ENCODE assay signal across 25 cellular contexts in the genomic region with DNA sequence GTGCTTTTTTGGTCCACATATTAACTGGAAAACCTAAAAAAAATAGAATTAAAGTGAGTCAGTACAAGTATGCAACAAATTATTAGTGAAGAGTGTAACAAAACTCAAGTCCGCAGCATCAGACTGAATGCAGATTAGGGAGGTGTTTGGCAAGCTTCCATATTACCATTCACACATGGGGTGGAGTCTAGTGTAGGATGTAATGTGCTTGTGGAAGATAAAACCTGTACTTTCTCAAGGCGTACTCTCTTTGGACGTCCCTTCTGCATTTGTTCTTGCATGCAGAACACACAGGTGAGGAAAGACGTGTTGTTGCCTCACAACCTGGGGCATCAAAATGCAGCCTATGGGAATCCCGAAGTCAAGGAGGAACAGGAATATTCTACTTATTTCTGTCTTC.
"Had no signal": no experiment of that assay in that cellular context is flagged by ENCODE, and none has a peak within 500 bp of the region (broad histone marks: within the 10 kb centered on the region; RNA-seq: fewer than 3 reads in every experiment).

No MANE protein-coding gene starts in this region.

- H3K36me3 ChIP-seq: colonic mucosa, esophagus muscularis mucosa, gastroesophageal sphincter, heart right ventricle, right lobe of liver, transverse colon, vagina had no signal

- H3K4me1 ChIP-seq: colonic mucosa, parathyroid adenoma, right lobe of liver, vagina had no signal

- H3K4me3 Mint-ChIP-seq: activated CD4-positive, alpha-beta T cell treated with anti-CD3 and anti-CD28 coated beads, Interleukin-2, amount 10 ng/mL, durations not matched to agents 7 days and 5 days; activated naive CD4-positive, alpha-beta T cell treated with anti-CD3 and anti-CD28 coated beads, Interleukin-2, amount 10 ng/mL, durations not matched to agents 7 days and 5 days; activated naive CD8-positive, alpha-beta T cell treated with anti-CD3 and anti-CD28 coated beads, Interleukin-2, amount 50 U/mL, for 24 hours; activated T-cell treated with anti-CD3 and anti-CD28 coated beads, Interleukin-2, amount 50 U/mL, for 4 hours; central memory CD8-positive, alpha-beta T cell; immature natural killer cell; memory B cell; natural killer cell; stimulated activated naive CD8-positive, alpha-beta T cell treated with anti-CD3 and anti-CD28 coated beads, Interleukin-15, Interleukin-2, amounts not matched to agents 100 ng/mL and 50 ng/mL, for 24 hours had no signal

- H3K27me3 Mint-ChIP-seq: activated CD4-positive, alpha-beta T cell treated with anti-CD3 and anti-CD28 coated beads, Interleukin-2, amount 10 ng/mL, durations not matched to agents 7 days and 5 days; activated naive CD4-positive, alpha-beta T cell treated with anti-CD3 and anti-CD28 coated beads, Interleukin-2, amount 10 ng/mL, durations not matched to agents 7 days and 5 days; activated naive CD8-positive, alpha-beta T cell treated with anti-CD3 and anti-CD28 coated beads, Interleukin-2, amount 50 U/mL, for 24 hours; central memory CD8-positive, alpha-beta T cell; memory B cell; stimulated activated naive CD8-positive, alpha-beta T cell treated with anti-CD3 and anti-CD28 coated beads, Interleukin-15, Interleukin-2, amounts not matched to agents 100 ng/mL and 50 ng/mL, for 24 hours had no signal

- DNase-seq: activated CD4-positive, alpha-beta T cell treated with anti-CD3 and anti-CD28 coated beads, Interleukin-2, amount 10 ng/mL, durations not matched to agents 7 days and 5 days; activated CD8-positive, alpha-beta memory T cell treated with anti-CD3 and anti-CD28 coated beads, Interleukin-2, amount 50 U/mL, for 4 hours; activated effector memory CD4-positive, alpha-beta T cell treated with Interleukin-2 at 50 U/mL for 16 hours; activated naive CD4-positive, alpha-beta T cell treated with anti-CD3 and anti-CD28 coated beads, Interleukin-2, amount 10 ng/mL, durations not matched to agents 7 days and 5 days; activated naive CD8-positive, alpha-beta T cell treated with anti-CD3 and anti-CD28 coated beads, Interleukin-2, amount 50 U/mL, for 24 hours; activated T-cell treated with anti-CD3 and anti-CD28 coated beads, Interleukin-2, amount 50 U/mL, for 4 hours; colonic mucosa; heart right ventricle; immature natural killer cell; kidney glomerular epithelial cell; left ventricle myocardium superior; natural killer cell; right lobe of liver; small intestine; stimulated activated CD4-positive, alpha-beta T cell treated with anti-CD3 and anti-CD28 coated beads, Interleukin-15, amount 100 ng/mL, for 24 hours; stimulated activated CD4-positive, alpha-beta T cell treated with anti-CD3 and anti-CD28 coated beads, Interleukin-2, amount 100 ng/mL, for 48 hours; T-helper 2 cell had no signal

- H3K79me2 ChIP-seq: parathyroid adenoma had no signal

- ATAC-seq: activated naive CD8-positive, alpha-beta T cell treated with anti-CD3 and anti-CD28 coated beads, Interleukin-2, amount 50 U/mL, for 24 hours; activated T-cell treated with anti-CD3 and anti-CD28 coated beads, Interleukin-2, amount 50 U/mL, for 4 hours; gastroesophageal sphincter; heart right ventricle; left ventricle myocardium superior; natural killer cell; right lobe of liver had no signal

- H3K36me3 Mint-ChIP-seq: activated naive CD4-positive, alpha-beta T cell treated with anti-CD3 and anti-CD28 coated beads, Interleukin-2, amount 10 ng/mL, durations not matched to agents 7 days and 5 days; immature natural killer cell; memory B cell; natural killer cell had no signal

- H3K27ac ChIP-seq: colonic mucosa, esophagus muscularis mucosa, gastroesophageal sphincter, heart right ventricle, parathyroid adenoma, right lobe of liver, vagina had no signal

- H3K4me3 ChIP-seq: colonic mucosa, esophagus muscularis mucosa, gastroesophageal sphincter, heart right ventricle, right lobe of liver, transverse colon, vagina had no signal

- H3K27me3 ChIP-seq: colonic mucosa, esophagus muscularis mucosa, gastroesophageal sphincter, heart right ventricle, right lobe of liver, transverse colon, vagina had no signal

- H3K4me1 Mint-ChIP-seq: activated CD4-positive, alpha-beta T cell treated with anti-CD3 and anti-CD28 coated beads, Interleukin-2, amount 10 ng/mL, durations not matched to agents 7 days and 5 days; activated naive CD4-positive, alpha-beta T cell treated with anti-CD3 and anti-CD28 coated beads, Interleukin-2, amount 10 ng/mL, durations not matched to agents 7 days and 5 days; activated naive CD8-positive, alpha-beta T cell treated with anti-CD3 and anti-CD28 coated beads, Interleukin-2, amount 50 U/mL, for 24 hours; central memory CD8-positive, alpha-beta T cell; immature natural killer cell; memory B cell; natural killer cell had no signal

- H3K9ac ChIP-seq: parathyroid adenoma had no signal

- H3K9me3 ChIP-seq: colonic mucosa, esophagus muscularis mucosa, gastroesophageal sphincter, heart right ventricle, right lobe of liver, transverse colon, vagina had no signal

- H2AFZ ChIP-seq: parathyroid adenoma had no signal

- H3K27ac Mint-ChIP-seq: activated CD4-positive, alpha-beta T cell treated with anti-CD3 and anti-CD28 coated beads, Interleukin-2, amount 10 ng/mL, durations not matched to agents 7 days and 5 days; activated naive CD4-positive, alpha-beta T cell treated with anti-CD3 and anti-CD28 coated beads, Interleukin-2, amount 10 ng/mL, durations not matched to agents 7 days and 5 days; activated naive CD8-positive, alpha-beta T cell treated with anti-CD3 and anti-CD28 coated beads, Interleukin-2, amount 50 U/mL, for 24 hours; immature natural killer cell; memory B cell; natural killer cell; stimulated activated naive CD8-positive, alpha-beta T cell treated with anti-CD3 and anti-CD28 coated beads, Interleukin-15, Interleukin-2, amounts not matched to agents 100 ng/mL and 50 ng/mL, for 24 hours had no signal

- H3K9me3 Mint-ChIP-seq: activated naive CD8-positive, alpha-beta T cell treated with anti-CD3 and anti-CD28 coated beads, Interleukin-2, amount 50 U/mL, for 24 hours; activated T-cell treated with anti-CD3 and anti-CD28 coated beads, Interleukin-2, amount 50 U/mL, for 4 hours; central memory CD8-positive, alpha-beta T cell; memory B cell; stimulated activated naive CD8-positive, alpha-beta T cell treated with anti-CD3 and anti-CD28 coated beads, Interleukin-15, Interleukin-2, amounts not matched to agents 100 ng/mL and 50 ng/mL, for 24 hours had no signal
